Comparison of ENCODE assay signal across 13 cellular contexts in genomic region chr17:846901-847777, GRCh38.
DNase-seq lines count a peak whose midpoint lies in the region; ATAC-seq and TF ChIP-seq lines count a peak whose summit lies in the region.
"Had no signal": no experiment of that assay in that cellular context is flagged by ENCODE, and none has a peak within 500 bp of the region (broad histone marks: within the 10 kb centered on the region; RNA-seq: fewer than 3 reads in every experiment).

No MANE protein-coding gene starts in this region.

- H3K27ac ChIP-seq in esophagus (ENCODE audit: low read depth in 2 of 2, low read length in 1 of 2) (peak overlapping the region; percentile 70 to 80), muscle layer of duodenum (ENCODE audit: low read length) (peak overlapping the region; percentile 87)

- no peak overlapping the region for H3K27ac Mint-ChIP-seq in activated CD4-positive, alpha-beta memory T cell treated with anti-CD3 and anti-CD28 coated beads for 36 hours
- H3K27ac Mint-ChIP-seq in activated CD4-positive, alpha-beta memory T cell treated with anti-CD3 and anti-CD28 coated beads, Interleukin-2, amount 10 ng/mL, durations not matched to agents 7 days and 5 days, result no peak overlapping the region
- peak overlapping the region; percentile 41 for H3K27ac Mint-ChIP-seq in type B pancreatic cell
- no peak overlapping the region for H3K27ac Mint-ChIP-seq in stimulated activated effector memory CD8-positive, alpha-beta T cell treated with anti-CD3 and anti-CD28 coated beads, Interleukin-12 subunit alpha, Interleukin-12 subunit beta, amount 100 ng/mL, for 72 hours
- H3K27ac Mint-ChIP-seq: T-helper 1 cell treated with Interleukin-12 subunit alpha and Interleukin-12 subunit beta and Interleukin-4 antibody, amounts not matched to agents 30 μg/mL and 1 μg/mL, for 36 hours had no signal

- H3K27me3 ChIP-seq in esophagus (ENCODE audit: control insufficient read depth in 1 of 2, insufficient read depth in 2 of 2, low read length in 2 of 2) (no peaks in the 10 kb centered on the region), muscle layer of duodenum (ENCODE audit: low read depth, low read length) (no peaks in the 10 kb centered on the region)

- intact Hi-C loops in activated CD4-positive, alpha-beta memory T cell treated with anti-CD3 and anti-CD28 coated beads for 36 hours (cut with micrococcal nuclease), result no loop called here

- TF ChIP-seq CTCF in type B pancreatic cell (conservative IDR thresholded peaks at IDR 0.05), result no peak

- H3K9me3 ChIP-seq in esophagus (ENCODE audit: control insufficient read depth in 2 of 2, insufficient read depth in 1 of 2, low read depth in 1 of 2, low read length in 1 of 2) (no peaks in the 10 kb centered on the region), muscle layer of duodenum (ENCODE audit: control insufficient read depth in 1 of 2, low read length in 2 of 2) (no peaks in the 10 kb centered on the region)

- no peak for ATAC-seq in stimulated activated effector memory CD8-positive, alpha-beta T cell treated with anti-CD3 and anti-CD28 coated beads, Interleukin-12 subunit alpha, Interleukin-12 subunit beta, amount 100 ng/mL, for 72 hours
- ATAC-seq in GM19023 (IDR thresholded peaks at IDR 0.05; ENCODE audit: unreplicated experiment), result no peak

- no peak overlapping the region for H3K4me3 Mint-ChIP-seq in activated CD4-positive, alpha-beta memory T cell treated with anti-CD3 and anti-CD28 coated beads for 36 hours
- H3K4me3 Mint-ChIP-seq in activated CD4-positive, alpha-beta memory T cell treated with anti-CD3 and anti-CD28 coated beads, Interleukin-2, amount 10 ng/mL, durations not matched to agents 7 days and 5 days, result no peak overlapping the region
- peak overlapping the region; percentile 34 for H3K4me3 Mint-ChIP-seq in type B pancreatic cell
- no peak overlapping the region for H3K4me3 Mint-ChIP-seq in stimulated activated effector memory CD8-positive, alpha-beta T cell treated with anti-CD3 and anti-CD28 coated beads, Interleukin-12 subunit alpha, Interleukin-12 subunit beta, amount 100 ng/mL, for 72 hours
- H3K4me3 Mint-ChIP-seq: T-helper 1 cell treated with Interleukin-12 subunit alpha and Interleukin-12 subunit beta and Interleukin-4 antibody, amounts not matched to agents 30 μg/mL and 1 μg/mL, for 36 hours had no signal

- H3K4me1 ChIP-seq in esophagus (ENCODE audit: control insufficient read depth in 2 of 2, insufficient read depth in 2 of 2, low read length in 1 of 2) (peaks cover 2 to 21% of the 10 kb centered on the region in 2 donors), muscle layer of duodenum (ENCODE audit: control insufficient read depth in 1 of 2, insufficient read depth in 2 of 2, low read length in 2 of 2) (peaks cover 0 to 35% of the 10 kb centered on the region in 2 donors)

- 33 to 44% methylated on average over 31 of the region's 31 CpGs for WGBS in esophagus, 2 donors

- H3K27me3 Mint-ChIP-seq in activated CD4-positive, alpha-beta memory T cell treated with anti-CD3 and anti-CD28 coated beads for 36 hours, result peaks cover 47% of the 10 kb centered on the region
- peaks cover 29% of the 10 kb centered on the region for H3K27me3 Mint-ChIP-seq in activated CD4-positive, alpha-beta memory T cell treated with anti-CD3 and anti-CD28 coated beads, Interleukin-2, amount 10 ng/mL, durations not matched to agents 7 days and 5 days
- H3K27me3 Mint-ChIP-seq in type B pancreatic cell, result no peaks in the 10 kb centered on the region

- no peaks in the 10 kb centered on the region for H3K9me3 Mint-ChIP-seq in activated CD4-positive, alpha-beta memory T cell treated with anti-CD3 and anti-CD28 coated beads for 36 hours
- H3K9me3 Mint-ChIP-seq in activated CD4-positive, alpha-beta memory T cell treated with anti-CD3 and anti-CD28 coated beads, Interleukin-2, amount 10 ng/mL, durations not matched to agents 7 days and 5 days, result no peaks in the 10 kb centered on the region
- peaks cover 5% of the 10 kb centered on the region for H3K9me3 Mint-ChIP-seq in type B pancreatic cell
- H3K9me3 Mint-ChIP-seq in stimulated activated effector memory CD8-positive, alpha-beta T cell treated with anti-CD3 and anti-CD28 coated beads, Interleukin-12 subunit alpha, Interleukin-12 subunit beta, amount 100 ng/mL, for 72 hours, result no peaks in the 10 kb centered on the region
- H3K9me3 Mint-ChIP-seq: T-helper 1 cell treated with Interleukin-12 subunit alpha and Interleukin-12 subunit beta and Interleukin-4 antibody, amounts not matched to agents 30 μg/mL and 1 μg/mL, for 36 hours had no signal

- H3K4me3 ChIP-seq in esophagus (ENCODE audit: low read depth in 1 of 2, low read length in 2 of 2) (peak overlapping the region in 1 of 2 donors; percentile 16), muscle layer of duodenum (ENCODE audit: low read depth in 1 of 2, low read length in 2 of 2) (peak overlapping the region; percentile 30 to 48)

- H3K36me3 ChIP-seq in esophagus (ENCODE audit: control insufficient read depth in 2 of 2, insufficient read depth in 2 of 2, low read length in 1 of 2) (no peaks in the 10 kb centered on the region), muscle layer of duodenum (ENCODE audit: control insufficient read depth in 1 of 2, insufficient read depth in 2 of 2, low read length in 2 of 2) (no peaks in the 10 kb centered on the region)

- POLR2A ChIA-PET in activated CD4-positive, alpha-beta memory T cell treated with anti-CD3 and anti-CD28 coated beads for 36 hours (lab: Charles Lee), result no interaction called here
- POLR2A ChIA-PET in activated CD4-positive, alpha-beta memory T cell treated with anti-CD3 and anti-CD28 coated beads, Interleukin-2, amount 10 ng/mL, durations not matched to agents 7 days and 5 days (lab: Charles Lee), result no interaction called here

- peak; percentile 12 for DNase-seq in activated CD4-positive, alpha-beta memory T cell treated with anti-CD3 and anti-CD28 coated beads for 36 hours
- no peak for DNase-seq in activated CD4-positive, alpha-beta memory T cell treated with anti-CD3 and anti-CD28 coated beads, Interleukin-2, amount 10 ng/mL, durations not matched to agents 7 days and 5 days
- DNase-seq in type B pancreatic cell (ENCODE audit: extremely low spot score, unreplicated experiment), result no peak
- DNase-seq in stimulated activated effector memory CD8-positive, alpha-beta T cell treated with anti-CD3 and anti-CD28 coated beads, Interleukin-12 subunit alpha, Interleukin-12 subunit beta, amount 100 ng/mL, for 72 hours (ENCODE audit: low spot score in 2 of 2), result no peak
- no peak for DNase-seq in NCI-H446 (lab: John Stamatoyannopoulos, UW)
- DNase-seq: activated T-cell treated with anti-CD3 and anti-CD28 coated beads, Interleukin-2, amount 50 U/mL, for 1 hour; Kasumi-1; midbrain; NCI-H82 had no signal

- no peaks in the 10 kb centered on the region for H3K36me3 Mint-ChIP-seq in activated CD4-positive, alpha-beta memory T cell treated with anti-CD3 and anti-CD28 coated beads for 36 hours
- H3K36me3 Mint-ChIP-seq in activated CD4-positive, alpha-beta memory T cell treated with anti-CD3 and anti-CD28 coated beads, Interleukin-2, amount 10 ng/mL, durations not matched to agents 7 days and 5 days (ENCODE audit: low read depth), result no peaks in the 10 kb centered on the region
- H3K36me3 Mint-ChIP-seq in type B pancreatic cell, result peaks cover 16% of the 10 kb centered on the region
- no peaks in the 10 kb centered on the region for H3K36me3 Mint-ChIP-seq in stimulated activated effector memory CD8-positive, alpha-beta T cell treated with anti-CD3 and anti-CD28 coated beads, Interleukin-12 subunit alpha, Interleukin-12 subunit beta, amount 100 ng/mL, for 72 hours

- H3K4me1 Mint-ChIP-seq in activated CD4-positive, alpha-beta memory T cell treated with anti-CD3 and anti-CD28 coated beads for 36 hours (ENCODE audit: low read depth), result peaks cover 16% of the 10 kb centered on the region
- peaks cover 4% of the 10 kb centered on the region for H3K4me1 Mint-ChIP-seq in activated CD4-positive, alpha-beta memory T cell treated with anti-CD3 and anti-CD28 coated beads, Interleukin-2, amount 10 ng/mL, durations not matched to agents 7 days and 5 days
- H3K4me1 Mint-ChIP-seq in type B pancreatic cell (ENCODE audit: unreplicated experiment), result peaks cover 58% of the 10 kb centered on the region
- peaks cover 10% of the 10 kb centered on the region for H3K4me1 Mint-ChIP-seq in stimulated activated effector memory CD8-positive, alpha-beta T cell treated with anti-CD3 and anti-CD28 coated beads, Interleukin-12 subunit alpha, Interleukin-12 subunit beta, amount 100 ng/mL, for 72 hours

- CTCF ChIA-PET in activated CD4-positive, alpha-beta memory T cell treated with anti-CD3 and anti-CD28 coated beads for 36 hours (lab: Charles Lee), result interaction anchor here (0.9 kb wide), 1 partner anchor 209 kb away, joined by 3 read pairs; no protein-coding TSS in a partner anchor
- CTCF ChIA-PET in activated CD4-positive, alpha-beta memory T cell treated with anti-CD3 and anti-CD28 coated beads, Interleukin-2, amount 10 ng/mL, durations not matched to agents 7 days and 5 days (lab: Charles Lee), result no interaction called here
